ENCODE assay signal across 8 cellular contexts in genomic region chr1:26234644-26235384, GRCh38. TPM values are rescaled to one million over a fixed set of nuclear protein-coding genes. Genes with fewer than 3 reads are reported as not detected.
DNase-seq lines count a peak whose midpoint lies in the region; ATAC-seq and TF ChIP-seq lines count a peak whose summit lies in the region.

No MANE protein-coding gene starts in this region.

- TF ChIP-seq CTCF in GM12864 (IDR thresholded peaks at IDR 0.05; ENCODE audit: low read depth, low read length, missing control alignments) (no peak), sigmoid colon (IDR thresholded peaks at IDR 0.05) (no peak)

- H3K4me1 Mint-ChIP-seq in activated naive CD4-positive, alpha-beta T cell treated with anti-CD3 and anti-CD28 coated beads, Interleukin-2, amount 10 ng/mL, durations not matched to agents 7 days and 5 days = peaks cover 39% of the 10 kb centered on the region

- H3K27me3 ChIP-seq in right cardiac atrium (ENCODE audit: control insufficient read depth, insufficient read depth) = no peaks in the 10 kb centered on the region
- H3K27me3 ChIP-seq in sigmoid colon = no peaks in the 10 kb centered on the region

- H3K4me1 ChIP-seq in right cardiac atrium (ENCODE audit: control insufficient read depth, insufficient read depth, low read length) = no peaks in the 10 kb centered on the region
- peaks cover 0 to 13% (median 8%) of the 10 kb centered on the region in 4 donors for H3K4me1 ChIP-seq in sigmoid colon

- CTCF ChIA-PET in activated naive CD4-positive, alpha-beta T cell treated with anti-CD3 and anti-CD28 coated beads, Interleukin-2, amount 10 ng/mL, durations not matched to agents 7 days and 5 days (lab: Charles Lee) = interaction anchor here (0.6 to 4.4 kb wide), 41 partner anchors 11 to 198 kb away, joined by 3 to 36 read pairs (median 4); partner anchors contain the start of genes C1orf232, CATSPER4, DHDDS and SH3BGRL3

- peaks cover 24% of the 10 kb centered on the region for H3K27me3 Mint-ChIP-seq in activated naive CD4-positive, alpha-beta T cell treated with anti-CD3 and anti-CD28 coated beads, Interleukin-2, amount 10 ng/mL, durations not matched to agents 7 days and 5 days

- WGBS in right cardiac atrium = 4% methylated on average over 30 of the region's 30 CpGs
- WGBS in sigmoid colon, 2 donors = 1 to 2% methylated on average over 30 of the region's 30 CpGs

- H3K4me3 ChIP-seq in GM12864 (ENCODE audit: low read depth, low read length) = peak overlapping the region; percentile 80
- peak overlapping the region; percentile 54 for H3K4me3 ChIP-seq in right cardiac atrium (ENCODE audit: low read length)
- H3K4me3 ChIP-seq in sigmoid colon = peak overlapping the region; percentile 58 to 67 (median 60)

- TF ChIP-seq POLR2A in sigmoid colon (IDR thresholded peaks at IDR 0.05) = no peak

- peaks cover 23% of the 10 kb centered on the region for H3K36me3 Mint-ChIP-seq in activated naive CD4-positive, alpha-beta T cell treated with anti-CD3 and anti-CD28 coated beads, Interleukin-2, amount 10 ng/mL, durations not matched to agents 7 days and 5 days

- TF ChIP-seq EP300 in sigmoid colon (IDR thresholded peaks at IDR 0.05) = no peak

- ATAC-seq in right cardiac atrium = no peak

- H3K9me3 ChIP-seq in KOPT-K1 (ENCODE audit: insufficient read depth, low read length, poor library complexity, severe bottlenecking) = no peaks in the 10 kb centered on the region
- H3K9me3 ChIP-seq in right cardiac atrium (ENCODE audit: control insufficient read depth, low read length) = no peaks in the 10 kb centered on the region
- no peaks in the 10 kb centered on the region for H3K9me3 ChIP-seq in sigmoid colon

- peak overlapping the region; percentile 90 for H3K27ac ChIP-seq in KOPT-K1 (ENCODE audit: low read depth, low read length, poor library complexity, severe bottlenecking)
- H3K27ac ChIP-seq in right cardiac atrium (ENCODE audit: low read length) = peak overlapping the region; percentile 62
- peak overlapping the region; percentile 89 to 94 (median 90) for H3K27ac ChIP-seq in sigmoid colon

- no peaks in the 10 kb centered on the region for H3K9me3 Mint-ChIP-seq in activated naive CD4-positive, alpha-beta T cell treated with anti-CD3 and anti-CD28 coated beads, Interleukin-2, amount 10 ng/mL, durations not matched to agents 7 days and 5 days

- H3K27ac Mint-ChIP-seq in activated naive CD4-positive, alpha-beta T cell treated with anti-CD3 and anti-CD28 coated beads, Interleukin-2, amount 10 ng/mL, durations not matched to agents 7 days and 5 days = peak overlapping the region; percentile 92

- H3K36me3 ChIP-seq in KOPT-K1 (ENCODE audit: insufficient read depth, low read length) (peaks cover 30% of the 10 kb centered on the region), sigmoid colon (no peaks in the 10 kb centered on the region)

- H3K4me3 Mint-ChIP-seq in activated naive CD4-positive, alpha-beta T cell treated with anti-CD3 and anti-CD28 coated beads, Interleukin-2, amount 10 ng/mL, durations not matched to agents 7 days and 5 days = peak overlapping the region; percentile 93

- DNase-seq in AG08395 (ENCODE audit: low spot score) = peak; percentile 18
- DNase-seq in GM12864 (ENCODE audit: low read depth) = no peak
- DNase-seq in activated naive CD4-positive, alpha-beta T cell treated with anti-CD3 and anti-CD28 coated beads, Interleukin-2, amount 10 ng/mL, durations not matched to agents 7 days and 5 days = peak; percentile 29
- peak in 1 of 3 donors; percentile 50 for DNase-seq in right cardiac atrium
- no peak for DNase-seq in sigmoid colon
- DNase-seq in OCI-M2 (lab: John Stamatoyannopoulos, UW; ENCODE audit: unreplicated experiment) = no peak
- no peak for DNase-seq in D341Med (ENCODE audit: low spot score)

- intact Hi-C loops in right cardiac atrium (cut with DNase I) (loop anchor here in 1 of 4 donors (10.0 kb wide), 1 partner anchor 70 kb away; the partner anchor contains the start of genes C1orf232 and ZNF593), sigmoid colon (cut with DNase I) (loop anchor here (5.0 kb wide), 2 partner anchors 47 to 123 kb away; partner anchors contain the start of genes PDIK1L and SH3BGRL3)

RNA-seq across cellular contexts. Expression of gene CEP85, which starts 0.8 kb away (rescaled TPM):
- total RNA-seq in right cardiac atrium = 10 to 100 TPM; 18.9 to 56.2 (median 32.9) TPM
- polyA plus RNA-seq in right cardiac atrium = 20.7 TPM
- total RNA-seq in sigmoid colon = 1 to 10 TPM; 1.9 to 5.4 (median 3.3) TPM
- polyA plus RNA-seq in sigmoid colon = 10 to 100 TPM in 1 of 3 donors, 1 to 10 TPM in 2; 2.4 to 12.9 (median 9.7) TPM

RNA-seq across cellular contexts. Expression of gene CATSPER4, which starts 44.4 kb away (rescaled TPM):
- not detected for total RNA-seq in right cardiac atrium
- not detected for polyA plus RNA-seq in right cardiac atrium
- total RNA-seq in sigmoid colon = not detected
- polyA plus RNA-seq in sigmoid colon = under 1 TPM in 1 of 3 donors, not detected in 2; 0.04 TPM

RNA-seq across cellular contexts. Expression of gene SH3BGRL3, which starts 45.1 kb away (rescaled TPM):
- 10 to 100 TPM; 28.9 to 71.3 (median 51.1) TPM for total RNA-seq in right cardiac atrium
- polyA plus RNA-seq in right cardiac atrium = 41.9 TPM
- 10 to 100 TPM; 32.9 to 41.5 (median 37.6) TPM for total RNA-seq in sigmoid colon
- 100 to 1,000 TPM; 303 to 575 (median 543) TPM for polyA plus RNA-seq in sigmoid colon

RNA-seq across cellular contexts. Expression of gene CNKSR1, which starts 57.5 kb away (rescaled TPM):
- 1 to 10 TPM in 3 of 4 donors, under 1 TPM in 1; 0.62 to 1.8 (median 1.4) TPM for total RNA-seq in right cardiac atrium
- 0.86 TPM for polyA plus RNA-seq in right cardiac atrium
- total RNA-seq in sigmoid colon = 1 to 10 TPM in 2 of 4 donors, under 1 TPM in 1, not detected in 1; 0.82 to 4.7 (median 1.8) TPM
- polyA plus RNA-seq in sigmoid colon = 10 to 100 TPM; 13.8 to 29.0 (median 16.0) TPM

Comparison
In these comparisons a context has a peak if more than half of its experiments do, and no peak if none do; other contexts are left out.
1. DNase-seq: peak in AG08395 (single experiment) and activated naive CD4-positive, alpha-beta T cell treated with anti-CD3 and anti-CD28 coated beads, Interleukin-2, amount 10 ng/mL, durations not matched to agents 7 days and 5 days (single experiment); none in GM12864 (single experiment), sigmoid colon (single experiment), OCI-M2 (single experiment) and D341Med (single experiment).
2. Peak in every context shown above with its lines, with median percentiles within 50 percentile points of each other: H3K4me3 ChIP-seq and H3K27ac ChIP-seq.